11 cellular contexts compared by ENCODE assay signal in genomic region chr5:143036146-143036927, GRCh38.
DNase-seq lines count a peak whose midpoint lies in the region; ATAC-seq and TF ChIP-seq lines count a peak whose summit lies in the region.
"Had no signal": no experiment of that assay in that cellular context is flagged by ENCODE, and none has a peak within 500 bp of the region (broad histone marks: within the 10 kb centered on the region; RNA-seq: fewer than 3 reads in every experiment).

No MANE protein-coding gene starts in this region.

- H3K27me3 Mint-ChIP-seq in activated T-cell treated with anti-CD3 and anti-CD28 coated beads, Interleukin-2, amount 50 U/mL, for 4 hours (ENCODE audit: low read depth): no peaks in the 10 kb centered on the region
- no peaks in the 10 kb centered on the region for H3K27me3 Mint-ChIP-seq in natural killer cell treated with Interleukin-12 subunit alpha and Interleukin-12 subunit beta and Interleukin-15 and Interleukin-18, amount 100 ng/mL, for 72 hours
- H3K27me3 Mint-ChIP-seq: dendritic cell treated with granulocyte-macrophage colony-stimulating factor and Interleukin-4, amounts not matched to agents 40 ng/mL and 50 ng/mL, for 4 days; progenitor cell of endocrine pancreas had no signal

- peak; percentile 77 to 84 for ATAC-seq in activated T-cell treated with anti-CD3 and anti-CD28 coated beads, Interleukin-2, amount 50 U/mL, for 4 hours
- ATAC-seq in natural killer cell treated with Interleukin-12 subunit alpha and Interleukin-12 subunit beta and Interleukin-15 and Interleukin-18, amount 100 ng/mL, for 72 hours: peak; percentile 76 to 86
- no peak for ATAC-seq in HG03135 (IDR thresholded peaks at IDR 0.05; ENCODE audit: unreplicated experiment)

- H3K9me3 Mint-ChIP-seq in activated T-cell treated with anti-CD3 and anti-CD28 coated beads, Interleukin-2, amount 50 U/mL, for 4 hours: no peaks in the 10 kb centered on the region
- peaks cover 4% of the 10 kb centered on the region for H3K9me3 Mint-ChIP-seq in natural killer cell treated with Interleukin-12 subunit alpha and Interleukin-12 subunit beta and Interleukin-15 and Interleukin-18, amount 100 ng/mL, for 72 hours
- H3K9me3 Mint-ChIP-seq: dendritic cell treated with granulocyte-macrophage colony-stimulating factor and Interleukin-4, amounts not matched to agents 40 ng/mL and 50 ng/mL, for 4 days; T-helper 2 cell treated with Interferon-gamma antibody and Interleukin-4, amounts not matched to agents 5 μg/mL and 100 μg/mL, for 36 hours had no signal

- no peaks in the 10 kb centered on the region for H3K27me3 ChIP-seq in OCI-LY3 (ENCODE audit: low read depth, low read length)

- peak overlapping the region; percentile 51 for H3K4me2 ChIP-seq in OCI-LY3 (ENCODE audit: low read length)

- peaks cover 65% of the 10 kb centered on the region for H3K4me1 ChIP-seq in OCI-LY3 (ENCODE audit: low read length)

- H3K79me2 ChIP-seq in OCI-LY3 (ENCODE audit: low read length): no peaks in the 10 kb centered on the region

- no peak overlapping the region; the same call in 1 of the 2 replicates for H3K9ac ChIP-seq in OCI-LY3 (ENCODE audit: low read length)

- H2AFZ ChIP-seq in OCI-LY3 (ENCODE audit: low read depth, low read length): no peak overlapping the region; the same call in 1 of the 2 replicates

- H3K4me1 Mint-ChIP-seq in activated T-cell treated with anti-CD3 and anti-CD28 coated beads, Interleukin-2, amount 50 U/mL, for 4 hours (ENCODE audit: low read depth): peaks cover 31% of the 10 kb centered on the region
- H3K4me1 Mint-ChIP-seq in natural killer cell treated with Interleukin-12 subunit alpha and Interleukin-12 subunit beta and Interleukin-15 and Interleukin-18, amount 100 ng/mL, for 72 hours (ENCODE audit: low read depth in 2 of 2): peaks cover 46 to 56% of the 10 kb centered on the region in 2 donors

- H3K36me3 ChIP-seq in OCI-LY3 (replicated peaks; ENCODE audit: low read depth, low read length): no peaks in the 10 kb centered on the region

- no peaks in the 10 kb centered on the region for H3K9me3 ChIP-seq in OCI-LY3 (ENCODE audit: insufficient read depth, low read length)

- H3K36me3 Mint-ChIP-seq in activated T-cell treated with anti-CD3 and anti-CD28 coated beads, Interleukin-2, amount 50 U/mL, for 4 hours (ENCODE audit: insufficient read depth): peaks cover 20% of the 10 kb centered on the region
- H3K36me3 Mint-ChIP-seq in natural killer cell treated with Interleukin-12 subunit alpha and Interleukin-12 subunit beta and Interleukin-15 and Interleukin-18, amount 100 ng/mL, for 72 hours: peaks cover 27% of the 10 kb centered on the region

- H3K27ac Mint-ChIP-seq in natural killer cell treated with Interleukin-12 subunit alpha and Interleukin-12 subunit beta and Interleukin-15 and Interleukin-18, amount 100 ng/mL, for 72 hours: peak overlapping the region; percentile 66 to 80
- H3K27ac Mint-ChIP-seq: dendritic cell treated with granulocyte-macrophage colony-stimulating factor and Interleukin-4, amounts not matched to agents 40 ng/mL and 50 ng/mL, for 4 days; progenitor cell of endocrine pancreas; T-helper 2 cell treated with Interferon-gamma antibody and Interleukin-4, amounts not matched to agents 5 μg/mL and 100 μg/mL, for 36 hours had no signal

- peak overlapping the region; percentile 64 for H3K27ac ChIP-seq in OCI-LY3 (ENCODE audit: low read length)

- intact Hi-C loops in posterior cingulate gyrus (cut with DNase I): no loop called here

- H3K4me3 Mint-ChIP-seq in activated T-cell treated with anti-CD3 and anti-CD28 coated beads, Interleukin-2, amount 50 U/mL, for 4 hours: no peak overlapping the region
- H3K4me3 Mint-ChIP-seq in natural killer cell treated with Interleukin-12 subunit alpha and Interleukin-12 subunit beta and Interleukin-15 and Interleukin-18, amount 100 ng/mL, for 72 hours: peak overlapping the region; percentile 36
- H3K4me3 Mint-ChIP-seq: dendritic cell treated with granulocyte-macrophage colony-stimulating factor and Interleukin-4, amounts not matched to agents 40 ng/mL and 50 ng/mL, for 4 days; T-helper 2 cell treated with Interferon-gamma antibody and Interleukin-4, amounts not matched to agents 5 μg/mL and 100 μg/mL, for 36 hours had no signal

- H4K20me1 ChIP-seq in OCI-LY3 (ENCODE audit: insufficient read depth, low read length): no peaks in the 10 kb centered on the region

- no peak for DNase-seq in activated T-cell treated with anti-CD3 and anti-CD28 coated beads, Interleukin-2, amount 50 U/mL, for 4 hours
- no peak for DNase-seq in activated T-cell treated with anti-CD3 and anti-CD28 coated beads, Interleukin-2, amount 50 U/mL, for 1 hour
- DNase-seq in GM20000 (ENCODE audit: low spot score) (peak; percentile 20), posterior cingulate gyrus (no peak)
- DNase-seq in natural killer cell treated with Interleukin-12 subunit alpha and Interleukin-12 subunit beta and Interleukin-15 and Interleukin-18, amount 100 ng/mL, for 72 hours (ENCODE audit: low spot score): peak; percentile 70
- no peak for DNase-seq in effector CD4-positive, alpha-beta T cell

- no peak overlapping the region for H3K4me3 ChIP-seq in OCI-LY3 (ENCODE audit: low read length)

- no peak for TF ChIP-seq CTCF in GM20000 (IDR thresholded peaks at IDR 0.05; ENCODE audit: extremely low read depth, missing control alignments)
- no peak for TF ChIP-seq CTCF in OCI-LY3 (IDR thresholded peaks at IDR 0.05; ENCODE audit: low read depth, low read length)

Comparison
In these comparisons a context has a peak if more than half of its experiments do, and no peak if none do; other contexts are left out.
1. DNase-seq: peak in GM20000 (single experiment) and natural killer cell treated with Interleukin-12 subunit alpha and Interleukin-12 subunit beta and Interleukin-15 and Interleukin-18, amount 100 ng/mL, for 72 hours (single experiment); none in activated T-cell treated with anti-CD3 and anti-CD28 coated beads, Interleukin-2, amount 50 U/mL, for 4 hours (single experiment), activated T-cell treated with anti-CD3 and anti-CD28 coated beads, Interleukin-2, amount 50 U/mL, for 1 hour (single experiment), posterior cingulate gyrus (0 of 10) and effector CD4-positive, alpha-beta T cell (single experiment).